Comparison of ENCODE assay signal across 1 cellular context in genomic region chr9:106025449-106025848, GRCh38.
TF ChIP-seq lines count a peak whose summit lies in the region.

No MANE protein-coding gene starts in this region.

TF ChIP-seq in HCT116, 20 proteins besides CTCF, POLR2A, EP300 and RAD21 (continued from another document):
- no peak for TF ChIP-seq REST (IDR thresholded peaks at IDR 0.05; ENCODE audit: low read depth)
- no peak for TF ChIP-seq EZH2 (IDR thresholded peaks at IDR 0.05)
- no peak for TF ChIP-seq YY1 (IDR thresholded peaks at IDR 0.05; ENCODE audit: extremely low read depth, insufficient replicate concordance, low read depth, low read length)
- TF ChIP-seq, protein P1, sequence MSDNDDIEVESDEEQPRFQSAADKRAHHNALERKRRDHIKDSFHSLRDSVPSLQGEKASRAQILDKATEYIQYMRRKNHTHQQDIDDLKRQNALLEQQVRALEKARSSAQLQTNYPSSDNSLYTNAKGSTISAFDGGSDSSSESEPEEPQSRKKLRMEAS (IDR thresholded peaks at IDR 0.05): no peak
- TF ChIP-seq, protein P2, sequence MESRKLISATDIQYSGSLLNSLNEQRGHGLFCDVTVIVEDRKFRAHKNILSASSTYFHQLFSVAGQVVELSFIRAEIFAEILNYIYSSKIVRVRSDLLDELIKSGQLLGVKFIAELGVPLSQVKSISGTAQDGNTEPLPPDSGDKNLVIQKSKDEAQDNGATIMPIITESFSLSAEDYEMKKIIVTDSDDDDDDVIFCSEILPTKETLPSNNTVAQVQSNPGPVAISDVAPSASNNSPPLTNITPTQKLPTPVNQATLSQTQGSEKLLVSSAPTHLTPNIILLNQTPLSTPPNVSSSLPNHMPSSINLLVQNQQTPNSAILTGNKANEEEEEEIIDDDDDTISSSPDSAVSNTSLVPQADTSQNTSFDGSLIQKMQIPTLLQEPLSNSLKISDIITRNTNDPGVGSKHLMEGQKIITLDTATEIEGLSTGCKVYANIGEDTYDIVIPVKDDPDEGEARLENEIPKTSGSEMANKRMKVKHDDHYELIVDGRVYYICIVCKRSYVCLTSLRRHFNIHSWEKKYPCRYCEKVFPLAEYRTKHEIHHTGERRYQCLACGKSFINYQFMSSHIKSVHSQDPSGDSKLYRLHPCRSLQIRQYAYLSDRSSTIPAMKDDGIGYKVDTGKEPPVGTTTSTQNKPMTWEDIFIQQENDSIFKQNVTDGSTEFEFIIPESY (IDR thresholded peaks at IDR 0.05; ENCODE audit: extremely low read depth, insufficient replicate concordance, low read length): no peak
- no peak for TF ChIP-seq EZH2phosphoT487 (IDR thresholded peaks at IDR 0.05; ENCODE audit: borderline replicate concordance)
- TF ChIP-seq ZNF274 (IDR thresholded peaks at IDR 0.05; ENCODE audit: low read depth, low read length): no peak
- TF ChIP-seq CEBPB (IDR thresholded peaks at IDR 0.05; ENCODE audit: low read depth): no peak
- TF ChIP-seq TCF7L2 (IDR thresholded peaks at IDR 0.05; ENCODE audit: borderline replicate concordance, extremely low read depth, insufficient read depth, insufficient read length): no peak
- TF ChIP-seq SP1 (IDR thresholded peaks at IDR 0.05; ENCODE audit: low read depth): no peak
- no peak for TF ChIP-seq POLR2AphosphoS5 (IDR thresholded peaks at IDR 0.05; ENCODE audit: low read depth, low read length)
- TF ChIP-seq ELF1 (IDR thresholded peaks at IDR 0.05; ENCODE audit: borderline replicate concordance, low read depth): no peak
- no peak for TF ChIP-seq SIN3A (IDR thresholded peaks at IDR 0.05; ENCODE audit: low read depth)
TF ChIP-seq in HCT116: peak in this region for 0.
